Comparison of ENCODE assay signal across 1 cellular context in genomic region chr20:3494218-3494617, GRCh38.
TF ChIP-seq lines count a peak whose summit lies in the region.

No MANE protein-coding gene starts in this region.

TF ChIP-seq in HepG2, 621 proteins besides CTCF, POLR2A, EP300 and RAD21 (continued from another document):
- no peak for TF ChIP-seq ZGPAT (CRISPR knock-in tag; IDR thresholded peaks at IDR 0.05)
- TF ChIP-seq ZBTB42 (CRISPR knock-in tag; IDR thresholded peaks at IDR 0.05), result no peak
- no peak for TF ChIP-seq SIX4 (CRISPR knock-in tag; IDR thresholded peaks at IDR 0.05)
- no peak for TF ChIP-seq ZNF652 (CRISPR knock-in tag; IDR thresholded peaks at IDR 0.05; ENCODE audit: borderline replicate concordance, low read depth)
- TF ChIP-seq IKZF4 (CRISPR knock-in tag; IDR thresholded peaks at IDR 0.05; ENCODE audit: borderline replicate concordance, low read depth, not compliant biosample characterization), result no peak
- 0 out of 2 replicates have a peak, but pooled peaks have one; percentile 14 for TF ChIP-seq FOXA3 (CRISPR knock-in tag; IDR thresholded peaks at IDR 0.05)
- no peak for TF ChIP-seq ZNF772 (CRISPR knock-in tag; IDR thresholded peaks at IDR 0.05)
- no peak for TF ChIP-seq NFRKB (IDR thresholded peaks at IDR 0.05)
- peak; percentile 39; the same call in 1 of the 2 replicates for TF ChIP-seq ZNF331 (CRISPR knock-in tag; IDR thresholded peaks at IDR 0.05)
- no peak for TF ChIP-seq NCOR1 (IDR thresholded peaks at IDR 0.05; ENCODE audit: borderline replicate concordance, low read length)
- no peak for TF ChIP-seq ATF6 (CRISPR knock-in tag; conservative IDR thresholded peaks at IDR 0.05)
- TF ChIP-seq ZBTB1 (CRISPR knock-in tag; IDR thresholded peaks at IDR 0.05; ENCODE audit: borderline replicate concordance), result no peak
- TF ChIP-seq HOXA5 (CRISPR knock-in tag; IDR thresholded peaks at IDR 0.05), result 0 out of 2 replicates have a peak, but pooled peaks have one; percentile 17
- TF ChIP-seq ZKSCAN1 (IDR thresholded peaks at IDR 0.05; ENCODE audit: low read length), result no peak
- TF ChIP-seq AFF4 (CRISPR knock-in tag; IDR thresholded peaks at IDR 0.05), result no peak
